17 cellular contexts compared by ENCODE assay signal in genomic region chr4:108205859-108206258, GRCh38. TPM values are rescaled to one million over a fixed set of nuclear protein-coding genes. Genes with fewer than 3 reads are reported as not detected.
DNase-seq lines count a peak whose midpoint lies in the region; ATAC-seq and TF ChIP-seq lines count a peak whose summit lies in the region.
"Had no signal": no experiment of that assay in that cellular context is flagged by ENCODE, and none has a peak within 500 bp of the region (broad histone marks: within the 10 kb centered on the region; RNA-seq: fewer than 3 reads in every experiment).

No MANE protein-coding gene starts in this region.

- H4K20me1 ChIP-seq in MM.1S (ENCODE audit: insufficient read depth, low read length): no peaks in the 10 kb centered on the region

- H3K9me3 Mint-ChIP-seq in activated naive CD8-positive, alpha-beta T cell treated with anti-CD3 and anti-CD28 coated beads, Interleukin-2, amount 50 U/mL, for 24 hours: no peaks in the 10 kb centered on the region

- no peaks in the 10 kb centered on the region for H3K27me3 Mint-ChIP-seq in activated naive CD8-positive, alpha-beta T cell treated with anti-CD3 and anti-CD28 coated beads, Interleukin-2, amount 50 U/mL, for 24 hours

- no peaks in the 10 kb centered on the region for H3K9me3 ChIP-seq in MM.1S (replicated peaks; ENCODE audit: insufficient read depth, low read length)
- H3K9me3 ChIP-seq: Peyer's patch had no signal

- ATAC-seq in activated naive CD8-positive, alpha-beta T cell treated with anti-CD3 and anti-CD28 coated beads, Interleukin-2, amount 50 U/mL, for 24 hours: peak; percentile 56
- ATAC-seq in HG03521 (IDR thresholded peaks at IDR 0.05; ENCODE audit: unreplicated experiment): no peak

- H3K4me3 ChIP-seq in MM.1S (ENCODE audit: low read length): no peak overlapping the region
- H3K4me3 ChIP-seq: Peyer's patch had no signal

- H3K79me2 ChIP-seq in MM.1S (ENCODE audit: low read length): no peaks in the 10 kb centered on the region

- H3K36me3 ChIP-seq in MM.1S (replicated peaks; ENCODE audit: insufficient read depth, low read length): no peaks in the 10 kb centered on the region
- H3K36me3 ChIP-seq: Peyer's patch had no signal

- H3K9ac ChIP-seq in MM.1S (ENCODE audit: low read length): no peak overlapping the region

- no peaks in the 10 kb centered on the region for H3K27me3 ChIP-seq in MM.1S (replicated peaks; ENCODE audit: insufficient read depth, low read length)
- H3K27me3 ChIP-seq: Peyer's patch had no signal

- no peak overlapping the region for H3K27ac ChIP-seq in MM.1S (ENCODE audit: low read length)
- H3K27ac ChIP-seq: Peyer's patch had no signal

- H2AFZ ChIP-seq in MM.1S (ENCODE audit: low read length): no peak overlapping the region

- no peaks in the 10 kb centered on the region for H3F3A ChIP-seq in MM.1S (ENCODE audit: insufficient read depth, low read length)

- H3K27ac Mint-ChIP-seq in activated naive CD8-positive, alpha-beta T cell treated with anti-CD3 and anti-CD28 coated beads, Interleukin-2, amount 50 U/mL, for 24 hours: no peak overlapping the region

- H3K9me2 ChIP-seq in MM.1S (replicated peaks; ENCODE audit: insufficient read depth, low read length): no peaks in the 10 kb centered on the region

- H3K4me2 ChIP-seq in MM.1S (ENCODE audit: low read depth, low read length): no peak overlapping the region

- no peak for TF ChIP-seq CTCF in MM.1S (IDR thresholded peaks at IDR 0.05; ENCODE audit: low read length)

- DNase-seq in activated CD4-positive, alpha-beta T cell treated with anti-CD3 and anti-CD28 coated beads for 48 hours: peak; percentile 40
- no peak for DNase-seq in activated CD4-positive, alpha-beta T cell treated with anti-CD3 and anti-CD28 coated beads, Interleukin-2, amount 50 U/mL, for 4 hours
- peak; percentile 2 to 3 for DNase-seq in stimulated activated CD4-positive, alpha-beta T cell treated with anti-CD3 and anti-CD28 coated beads, Interleukin-15, amount 100 ng/mL, for 48 hours (ENCODE audit: low read depth in 2 of 2)
- DNase-seq in stimulated activated CD4-positive, alpha-beta T cell treated with anti-CD3 and anti-CD28 coated beads, Interleukin-2, amount 100 ng/mL, for 48 hours: no peak
- no peak for DNase-seq in activated naive CD8-positive, alpha-beta T cell treated with anti-CD3 and anti-CD28 coated beads, Interleukin-2, amount 50 U/mL, for 24 hours
- DNase-seq in MM.1S (no peak), SK-N-DZ (ENCODE audit: low spot score) (no peak)
- DNase-seq: C1 segment of cervical spinal cord, HCEC 1CT, Kasumi-1, NCI-H1417, NCI-H1930, NCI-H2171, NCI-H446 treated with DMSO at 0.1 percent for 48 hours, NCI-H774, Peyer's patch had no signal

- no peaks in the 10 kb centered on the region for H3K4me1 ChIP-seq in MM.1S (ENCODE audit: low read length)
- H3K4me1 ChIP-seq: Peyer's patch had no signal

- no peak overlapping the region for H3K4me3 Mint-ChIP-seq in activated naive CD8-positive, alpha-beta T cell treated with anti-CD3 and anti-CD28 coated beads, Interleukin-2, amount 50 U/mL, for 24 hours

- no peaks in the 10 kb centered on the region for H3K36me3 Mint-ChIP-seq in activated naive CD8-positive, alpha-beta T cell treated with anti-CD3 and anti-CD28 coated beads, Interleukin-2, amount 50 U/mL, for 24 hours (ENCODE audit: low read depth)

- peaks cover 32% of the 10 kb centered on the region for H3K4me1 Mint-ChIP-seq in activated naive CD8-positive, alpha-beta T cell treated with anti-CD3 and anti-CD28 coated beads, Interleukin-2, amount 50 U/mL, for 24 hours

RNA-seq across cellular contexts. Expression of gene LEF1, which starts 37.1 kb away (rescaled TPM):
- polyA plus RNA-seq in SK-N-DZ (2014; cell fraction: cytosol; rRNA removed): 18.9 and 25.0 TPM in 2 replicates
- polyA plus RNA-seq in SK-N-DZ (2014; cell fraction: nucleus; rRNA removed): 15.0 and 20.2 TPM in 2 replicates

Comparison
In these comparisons a context has a peak if more than half of its experiments do, and no peak if none do; other contexts are left out.
1. DNase-seq: peak in activated CD4-positive, alpha-beta T cell treated with anti-CD3 and anti-CD28 coated beads for 48 hours (single experiment) and stimulated activated CD4-positive, alpha-beta T cell treated with anti-CD3 and anti-CD28 coated beads, Interleukin-15, amount 100 ng/mL, for 48 hours (2 of 2); none in activated CD4-positive, alpha-beta T cell treated with anti-CD3 and anti-CD28 coated beads, Interleukin-2, amount 50 U/mL, for 4 hours (0 of 2), stimulated activated CD4-positive, alpha-beta T cell treated with anti-CD3 and anti-CD28 coated beads, Interleukin-2, amount 100 ng/mL, for 48 hours (0 of 2), activated naive CD8-positive, alpha-beta T cell treated with anti-CD3 and anti-CD28 coated beads, Interleukin-2, amount 50 U/mL, for 24 hours (single experiment), MM.1S (single experiment) and SK-N-DZ (single experiment).